ENCODE assay signal across 7 cellular contexts in the genomic region with DNA sequence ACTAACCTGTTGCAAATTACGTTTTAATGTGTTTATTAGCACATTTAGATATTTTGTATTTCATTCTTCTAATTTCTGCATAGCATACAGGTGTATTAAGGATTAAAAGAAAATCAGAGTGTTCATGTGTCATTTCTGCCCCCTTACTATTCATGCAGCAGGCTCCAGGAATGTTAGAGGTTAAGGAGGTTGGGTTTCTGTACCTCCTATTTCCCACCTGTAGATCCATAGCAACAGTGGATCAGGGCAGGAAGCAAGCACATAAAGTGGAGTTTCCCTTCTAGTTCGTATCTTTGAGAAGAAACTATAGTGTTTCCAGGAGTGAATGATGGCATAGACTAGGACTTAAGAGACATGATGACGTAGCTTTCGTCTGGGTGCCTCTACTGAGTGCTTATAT.
"Had no signal": no experiment of that assay in that cellular context is flagged by ENCODE, and none has a peak within 500 bp of the region (broad histone marks: within the 10 kb centered on the region; RNA-seq: fewer than 3 reads in every experiment).

No MANE protein-coding gene starts in this region.

- DNase-seq: GDM1, GF-D8 had no signal

- H3K4me3 ChIP-seq: GM12878 had no signal

- FAIRE-seq: G401.6, GM12878, GM12891, GM12892, GM19239 had no signal
